In genomic region chr1:111873460-111873859, GRCh38 we compare ENCODE assay signal across 24 cellular contexts.
"Had no signal": no experiment of that assay in that cellular context is flagged by ENCODE, and none has a peak within 500 bp of the region (broad histone marks: within the 10 kb centered on the region; RNA-seq: fewer than 3 reads in every experiment).

No MANE protein-coding gene starts in this region.

- H3K9me3 ChIP-seq: esophagus squamous epithelium, heart right ventricle, mucosa of descending colon, neutrophil, pancreas, sigmoid colon, stomach, thyroid gland, vagina had no signal

- H3K4me1 ChIP-seq: esophagus squamous epithelium, pancreas, sigmoid colon, thyroid gland, vagina had no signal

- H3K27me3 ChIP-seq: pancreas, sigmoid colon, thyroid gland, vagina had no signal

- DNase-seq: cortex of kidney; effector memory CD8-positive, alpha-beta T cell; erythroblast; esophagus squamous epithelium; foreskin melanocyte; glutamatergic neuron; heart right ventricle; hippocampal formation; islet precursor cell; kidney glomerular epithelial cell; mesenchymal stem cell; mucosa of descending colon; naive B cell; pancreas; sigmoid colon; stimulated activated CD4-positive, alpha-beta T cell treated with anti-CD3 and anti-CD28 coated beads, Interleukin-2, amount 100 ng/mL, for 24 hours; stimulated activated CD4-positive, alpha-beta T cell treated with anti-CD3 and anti-CD28 coated beads, Interleukin-4, amount 100 ng/mL, for 24 hours; stimulated activated naive CD4-positive, alpha-beta T cell treated with Interleukin-2 at 50 U/mL for 16 hours; stomach; thyroid gland; trophoblast cell had no signal

- ATAC-seq: effector memory CD8-positive, alpha-beta T cell; mucosa of descending colon; pancreas; stimulated activated effector memory CD8-positive, alpha-beta T cell treated with anti-CD3 and anti-CD28 coated beads, Interleukin-12 subunit alpha, Interleukin-12 subunit beta, amount 100 ng/mL, for 72 hours had no signal

- H3K4me3 ChIP-seq: esophagus squamous epithelium, heart right ventricle, mucosa of descending colon, pancreas, sigmoid colon, stomach, thyroid gland, vagina had no signal

- H3K27ac ChIP-seq: esophagus squamous epithelium, heart right ventricle, neutrophil, pancreas, sigmoid colon, stomach, thyroid gland, vagina had no signal
